ENCODE assay signal across 10 cellular contexts in genomic region chr4:10105421-10105820, GRCh38. TPM values are rescaled to one million over a fixed set of nuclear protein-coding genes. Genes with fewer than 3 reads are reported as not detected.
A peak's percentile ranks its signal among the peaks of the same experiment; 100 is the strongest.
DNase-seq lines count a peak whose midpoint lies in the region; ATAC-seq and TF ChIP-seq lines count a peak whose summit lies in the region.
"Had no signal": no experiment of that assay in that cellular context is flagged by ENCODE, and none has a peak within 500 bp of the region (broad histone marks: within the 10 kb centered on the region; RNA-seq: fewer than 3 reads in every experiment).

No MANE protein-coding gene starts in this region.

- dilution Hi-C loops in mammary epithelial cell (cut with HindIII; ENCODE audit: low sequenced_read_pairs): no loop called here

- ATAC-seq in left cardiac atrium (no peak), upper lobe of right lung (no peak), HG03457 (IDR thresholded peaks at IDR 0.05; ENCODE audit: unreplicated experiment) (no peak)
- no peak for ATAC-seq in naive thymus-derived CD8-positive, alpha-beta T cell
- ATAC-seq: activated CD4-positive, CD25-positive, alpha-beta regulatory T cell treated with anti-CD3 and anti-CD28 coated beads, Interleukin-2, amount 50 U/mL, for 24 hours had no signal

- in situ Hi-C loops in mammary epithelial cell (cut with MboI; ENCODE audit: low sequenced_read_pairs in 2 of 2): no loop called here

- no TSS peak for BruUV-seq in mammary epithelial cell (replicated peaks; lab: Mats Ljungman, UMichigan)

- H3K27ac ChIP-seq in cardiac muscle cell: peak overlapping the region; percentile 88
- H3K27ac ChIP-seq in mammary epithelial cell (ENCODE audit: insufficient read depth, low read depth, low read length): no peak overlapping the region
- peak overlapping the region; percentile 58 for H3K27ac ChIP-seq in upper lobe of right lung

- H3K4me2 ChIP-seq in mammary epithelial cell (ENCODE audit: insufficient read depth, low read depth, low read length): peak overlapping the region; percentile 38

- 87% methylated on average over 4 of the region's 4 CpGs for WGBS in mammary epithelial cell (ENCODE audit: low coverage, missing lambda C conversion rate)

- peaks cover 89% of the 10 kb centered on the region for H3K4me1 ChIP-seq in cardiac muscle cell (ENCODE audit: low read depth)
- H3K4me1 ChIP-seq in mammary epithelial cell (ENCODE audit: insufficient read depth, low read length): peaks cover 80% of the 10 kb centered on the region
- peaks cover 69% of the 10 kb centered on the region for H3K4me1 ChIP-seq in upper lobe of right lung

- H3K27me3 ChIP-seq in cardiac muscle cell (no peaks in the 10 kb centered on the region), mammary epithelial cell (ENCODE audit: insufficient read depth, low read length) (no peaks in the 10 kb centered on the region), upper lobe of right lung (no peaks in the 10 kb centered on the region)
- H3K27me3 ChIP-seq: hepatocyte had no signal

- no peak overlapping the region for H2AFZ ChIP-seq in mammary epithelial cell (ENCODE audit: low read depth, low read length)
- H2AFZ ChIP-seq: hepatocyte had no signal

- H3K79me2 ChIP-seq in mammary epithelial cell (ENCODE audit: insufficient read depth, low read length): peaks cover 98% of the 10 kb centered on the region

- CTCF ChIA-PET in mammary epithelial cell (lab: Charles Lee; ENCODE audit: low non-redundant PET): no interaction called here

- TF ChIP-seq CTCF in cardiac muscle cell (IDR thresholded peaks at IDR 0.05; ENCODE audit: low read depth, low read length): no peak
- TF ChIP-seq CTCF in mammary epithelial cell (conservative IDR thresholded peaks at IDR 0.05 in 1 of 2, IDR thresholded peaks at IDR 0.05 in 1 of 2; ENCODE audit: extremely low read depth in 1 of 2, insufficient read depth in 1 of 2, low read depth in 1 of 2, low read length in 2 of 2): no peak
- TF ChIP-seq CTCF in upper lobe of right lung (IDR thresholded peaks at IDR 0.05): no peak

- no peak overlapping the region for H3K9ac ChIP-seq in mammary epithelial cell (ENCODE audit: insufficient read depth, low read length)

- H3K4me3 ChIP-seq in cardiac muscle cell: no peak overlapping the region
- no peak overlapping the region for H3K4me3 ChIP-seq in mammary epithelial cell (replicated peaks in 1 of 3; ENCODE audit: insufficient read depth in 1 of 3, low read depth in 2 of 3, low read length in 3 of 3)
- H3K4me3 ChIP-seq in upper lobe of right lung: no peak overlapping the region
- H3K4me3 ChIP-seq: hepatocyte had no signal

- peak overlapping the region; percentile 89 to 96 (median 92) for H3K27ac Mint-ChIP-seq in naive thymus-derived CD8-positive, alpha-beta T cell

- no peak for DNase-seq in cardiac muscle cell (ENCODE audit: low read depth in 1 of 2, low spot score in 1 of 2)
- no peak for DNase-seq in left cardiac atrium
- DNase-seq in mammary epithelial cell: no peak
- DNase-seq in naive thymus-derived CD8-positive, alpha-beta T cell: no peak
- DNase-seq in upper lobe of right lung: no peak
- no peak for DNase-seq in DMS153 (lab: John Stamatoyannopoulos, UW)
- DNase-seq in SW480 (ENCODE audit: low spot score): no peak

- no peaks in the 10 kb centered on the region for H3K27me3 Mint-ChIP-seq in naive thymus-derived CD8-positive, alpha-beta T cell

- H4K20me1 ChIP-seq in mammary epithelial cell (ENCODE audit: insufficient read depth, low read length): peaks cover 15% of the 10 kb centered on the region

- intact Hi-C loops in left cardiac atrium (cut with DNase I) (no loop called here), mammary epithelial cell (cut with micrococcal nuclease) (no loop called here), upper lobe of right lung (cut with DNase I) (no loop called here)

- H3K4me1 Mint-ChIP-seq in naive thymus-derived CD8-positive, alpha-beta T cell: peaks cover 74 to 100% (median 98%) of the 10 kb centered on the region in 4 donors

- H3K36me3 Mint-ChIP-seq in naive thymus-derived CD8-positive, alpha-beta T cell: peaks cover 0 to 85% (median 7%) of the 10 kb centered on the region in 3 donors

- POLR2A ChIA-PET in naive thymus-derived CD8-positive, alpha-beta T cell (lab: Charles Lee): interaction anchor here (1.0 to 2.0 kb wide), 4 partner anchors 10 to 13 kb away, joined by 3 to 12 read pairs (median 6); partner anchors contain the start of gene WDR1

- peaks cover 18% of the 10 kb centered on the region for H3K36me3 ChIP-seq in cardiac muscle cell
- peaks cover 35% of the 10 kb centered on the region for H3K36me3 ChIP-seq in mammary epithelial cell (ENCODE audit: insufficient read depth, low read length)
- peaks cover 53% of the 10 kb centered on the region for H3K36me3 ChIP-seq in upper lobe of right lung

- peak overlapping the region; percentile 27 to 94 (median 78) for H3K4me3 Mint-ChIP-seq in naive thymus-derived CD8-positive, alpha-beta T cell

- H3K9me3 ChIP-seq in cardiac muscle cell (ENCODE audit: low read depth) (no peaks in the 10 kb centered on the region), mammary epithelial cell (replicated peaks; ENCODE audit: insufficient read depth, low read length) (no peaks in the 10 kb centered on the region), upper lobe of right lung (no peaks in the 10 kb centered on the region)

- no peaks in the 10 kb centered on the region for H3K9me3 Mint-ChIP-seq in naive thymus-derived CD8-positive, alpha-beta T cell

RNA-seq across cellular contexts. Expression of gene WDR1, which starts 11.2 kb away (rescaled TPM):
- total RNA-seq in cardiac muscle cell (198 and 258 TPM in 2 replicates), left cardiac atrium (100 to 1,000 TPM; 206 to 267 TPM), mammary epithelial cell (100 to 1,000 TPM; 384 to 470 TPM), upper lobe of right lung (234 TPM)
- polyA plus RNA-seq in cardiac muscle cell (276 and 347 TPM in 2 replicates), mammary epithelial cell (466 TPM)
- 713 TPM for polyA minus RNA-seq in mammary epithelial cell
- total RNA-seq in naive thymus-derived CD8-positive, alpha-beta T cell: 100 to 1,000 TPM; 295 to 300 TPM
- polyA plus RNA-seq in naive thymus-derived CD8-positive, alpha-beta T cell: 100 to 1,000 TPM; 304 to 378 (median 322) TPM
